Comparison of ENCODE assay signal across 7 cellular contexts in the genomic region with DNA sequence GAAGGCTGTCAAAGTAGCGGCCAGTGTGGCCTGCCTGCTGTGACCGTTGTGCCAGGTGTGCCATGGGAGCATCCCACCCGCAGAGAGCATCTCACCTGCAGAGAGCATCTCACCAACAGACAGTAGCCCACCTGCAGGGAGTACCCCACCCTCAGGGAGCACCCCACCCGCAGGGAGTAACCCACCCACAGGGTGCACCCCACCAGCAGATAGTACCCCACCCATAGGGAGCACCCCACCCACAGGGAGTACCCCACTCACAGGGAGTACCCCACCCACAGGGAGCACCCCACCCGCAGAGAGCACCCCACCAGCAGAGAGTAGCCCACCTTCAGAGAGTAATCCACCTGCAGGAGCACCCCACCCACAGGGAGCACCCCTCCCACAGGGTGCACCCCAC.
"Had no signal": no experiment of that assay in that cellular context is flagged by ENCODE, and none has a peak within 500 bp of the region (broad histone marks: within the 10 kb centered on the region; RNA-seq: fewer than 3 reads in every experiment).

No MANE protein-coding gene starts in this region.

- H3K27ac Mint-ChIP-seq: IgD-negative memory B cell had no signal

- H3K4me3 Mint-ChIP-seq: IgD-negative memory B cell had no signal

- H3K4me3 ChIP-seq: K562 had no signal

- H3K36me3 Mint-ChIP-seq: IgD-negative memory B cell had no signal

- DNase-seq: IMR-90, KBM-7 had no signal

- H3K27ac ChIP-seq: HL-60 had no signal

- ATAC-seq: HepG2, K562 had no signal

- FAIRE-seq: HepG2, HTR-8/SVneo, K562 had no signal
